Comparison of ENCODE assay signal across 20 cellular contexts in genomic region chr6:72350256-72350875, GRCh38.
A peak's percentile ranks its signal among the peaks of the same experiment; 100 is the strongest.
DNase-seq lines count a peak whose midpoint lies in the region; ATAC-seq and TF ChIP-seq lines count a peak whose summit lies in the region.
"Had no signal": no experiment of that assay in that cellular context is flagged by ENCODE, and none has a peak within 500 bp of the region (broad histone marks: within the 10 kb centered on the region; RNA-seq: fewer than 3 reads in every experiment).

No MANE protein-coding gene starts in this region.

- H3K4me1 ChIP-seq in mammary epithelial cell (ENCODE audit: insufficient read depth, low read length) = peaks cover 11% of the 10 kb centered on the region
- no peaks in the 10 kb centered on the region for H3K4me1 ChIP-seq in breast epithelium
- H3K4me1 ChIP-seq: A549 had no signal

- H3K4me3 ChIP-seq in mammary epithelial cell (replicated peaks in 1 of 3; ENCODE audit: insufficient read depth in 1 of 3, low read depth in 2 of 3, low read length in 3 of 3) = no peak overlapping the region
- H3K4me3 ChIP-seq in breast epithelium = no peak overlapping the region
- H3K4me3 ChIP-seq: A549 had no signal

- no peak overlapping the region for H3K27ac Mint-ChIP-seq in WTC11
- H3K27ac Mint-ChIP-seq: CD8-positive, alpha-beta memory T cell had no signal

- peak overlapping the region; percentile 66 for H2AFZ ChIP-seq in mammary epithelial cell (ENCODE audit: low read depth, low read length)

- no peaks in the 10 kb centered on the region for H3K36me3 ChIP-seq in mammary epithelial cell (ENCODE audit: insufficient read depth, low read length)
- H3K36me3 ChIP-seq in breast epithelium = no peaks in the 10 kb centered on the region

- H3K9me3 Mint-ChIP-seq in WTC11 = no peaks in the 10 kb centered on the region
- H3K9me3 Mint-ChIP-seq: CD8-positive, alpha-beta memory T cell had no signal

- POLR2A ChIA-PET in WTC11 (lab: Charles Lee) = no interaction called here

- no peaks in the 10 kb centered on the region for H3K27me3 ChIP-seq in mammary epithelial cell (ENCODE audit: insufficient read depth, low read length)
- no peaks in the 10 kb centered on the region for H3K27me3 ChIP-seq in breast epithelium

- ATAC-seq in WTC11 = peak; percentile 30; the same call in 1 of the 2 replicates
- ATAC-seq: A549, HepG2, PC-3 had no signal

- H3K4me1 Mint-ChIP-seq in WTC11 = no peaks in the 10 kb centered on the region
- H3K4me1 Mint-ChIP-seq: CD8-positive, alpha-beta memory T cell had no signal

- no peaks in the 10 kb centered on the region for H3K79me2 ChIP-seq in mammary epithelial cell (ENCODE audit: insufficient read depth, low read length)

- TF ChIP-seq CTCF in mammary epithelial cell (conservative IDR thresholded peaks at IDR 0.05 in 1 of 2, IDR thresholded peaks at IDR 0.05 in 1 of 2; ENCODE audit: extremely low read depth in 1 of 2, insufficient read depth in 1 of 2, low read depth in 1 of 2, low read length in 2 of 2) = no peak
- no peak for TF ChIP-seq CTCF in breast epithelium (IDR thresholded peaks at IDR 0.05)
- TF ChIP-seq CTCF in WTC11 (IDR thresholded peaks at IDR 0.05) = no peak

- 77% methylated on average over 1 of the region's 1 CpG for WGBS in mammary epithelial cell (ENCODE audit: low coverage, missing lambda C conversion rate)

- H3K9ac ChIP-seq in mammary epithelial cell (ENCODE audit: insufficient read depth, low read length) = no peak overlapping the region
- H3K9ac ChIP-seq: KMS-11 had no signal

- in situ Hi-C loops in mammary epithelial cell (cut with MboI; ENCODE audit: low sequenced_read_pairs in 2 of 2) = no loop called here

- H3K9me3 ChIP-seq in mammary epithelial cell (replicated peaks; ENCODE audit: insufficient read depth, low read length) (no peaks in the 10 kb centered on the region), breast epithelium (no peaks in the 10 kb centered on the region)
- H3K9me3 ChIP-seq: A549 had no signal

- H3K36me3 Mint-ChIP-seq in WTC11 = no peaks in the 10 kb centered on the region
- H3K36me3 Mint-ChIP-seq: CD8-positive, alpha-beta memory T cell had no signal

- BruUV-seq in mammary epithelial cell (replicated peaks; lab: Mats Ljungman, UMichigan) = no TSS peak

- no peak overlapping the region for H3K4me3 Mint-ChIP-seq in WTC11
- H3K4me3 Mint-ChIP-seq: CD8-positive, alpha-beta memory T cell had no signal

- no peak for DNase-seq in mammary epithelial cell
- no peak for DNase-seq in breast epithelium (ENCODE audit: low spot score in 2 of 2)
- DNase-seq in WTC11 (ENCODE audit: low spot score) = no peak
- DNase-seq in medulla oblongata (ENCODE audit: extremely low spot score) = peak; percentile 42
- DNase-seq in AG20443 (ENCODE audit: low spot score) = no peak
- DNase-seq in DMS153 (lab: John Stamatoyannopoulos, UW) = no peak
- no peak for DNase-seq in A172 (ENCODE audit: low spot score)
- no peak for DNase-seq in SIG-M5 (lab: John Stamatoyannopoulos, UW)
- DNase-seq: CD8-positive, alpha-beta memory T cell; DMS79 treated with DMSO at 0.1 percent for 48 hours; MV-4-11; NCI-H187; NCI-H510A; NCI-H82; PC-3; RPMI8226; SHP77 treated with DMSO at 0.1 percent for 48 hours had no signal

- intact Hi-C loops in mammary epithelial cell (cut with micrococcal nuclease) = no loop called here
- intact Hi-C loops in breast epithelium (cut with DNase I; ENCODE audit: low total_unique reads) = no loop called here

- H3K27me3 Mint-ChIP-seq in WTC11 (ENCODE audit: low read depth) = no peaks in the 10 kb centered on the region
- H3K27me3 Mint-ChIP-seq: CD8-positive, alpha-beta memory T cell had no signal

- H3K4me2 ChIP-seq in mammary epithelial cell (ENCODE audit: insufficient read depth, low read depth, low read length) = no peak overlapping the region
- H3K4me2 ChIP-seq: A549, KMS-11 had no signal

- H3K27ac ChIP-seq in mammary epithelial cell (ENCODE audit: insufficient read depth, low read depth, low read length) (peak overlapping the region; percentile 40), breast epithelium (no peak overlapping the region)
- H3K27ac ChIP-seq: A549, KMS-11 had no signal

- H4K20me1 ChIP-seq in mammary epithelial cell (ENCODE audit: insufficient read depth, low read length) = no peaks in the 10 kb centered on the region

- dilution Hi-C loops in mammary epithelial cell (cut with HindIII; ENCODE audit: low sequenced_read_pairs) = no loop called here

- TF ChIP-seq POLR2A in breast epithelium (IDR thresholded peaks at IDR 0.05) = no peak

- CTCF ChIA-PET in mammary epithelial cell (lab: Charles Lee; ENCODE audit: low non-redundant PET) = no interaction called here
- CTCF ChIA-PET in WTC11 (lab: Charles Lee) = no interaction called here

TF ChIP-seq in WTC11, 78 proteins besides CTCF, POLR2A, EP300 and RAD21 (continues in another document):
- TF ChIP-seq FOXJ3 (CRISPR knock-in tag; IDR thresholded peaks at IDR 0.05; ENCODE audit: borderline replicate concordance) (no peak), ATF1 (CRISPR knock-in tag; IDR thresholded peaks at IDR 0.05) (no peak), PREB (CRISPR knock-in tag; IDR thresholded peaks at IDR 0.05; ENCODE audit: borderline replicate concordance) (no peak), MXD4 (CRISPR knock-in tag; IDR thresholded peaks at IDR 0.05; ENCODE audit: borderline replicate concordance) (no peak), CBFB (CRISPR knock-in tag; IDR thresholded peaks at IDR 0.05; ENCODE audit: low read depth) (no peak), OVOL2 (CRISPR knock-in tag; IDR thresholded peaks at IDR 0.05; ENCODE audit: borderline replicate concordance) (no peak), ZNF219 (CRISPR knock-in tag; IDR thresholded peaks at IDR 0.05; ENCODE audit: borderline replicate concordance) (no peak), TEAD4 (CRISPR knock-in tag; IDR thresholded peaks at IDR 0.05) (no peak), ATF6 (CRISPR knock-in tag; IDR thresholded peaks at IDR 0.05) (no peak), MYBL2 (CRISPR knock-in tag; IDR thresholded peaks at IDR 0.05) (no peak), ZNF532 (CRISPR knock-in tag; IDR thresholded peaks at IDR 0.05; ENCODE audit: borderline replicate concordance) (no peak), CDX4 (CRISPR knock-in tag; IDR thresholded peaks at IDR 0.05; ENCODE audit: borderline replicate concordance) (no peak), SP1 (CRISPR knock-in tag; conservative IDR thresholded peaks at IDR 0.05) (no peak)
